In genomic region chrX:124023838-124024238, GRCh38 we compare ENCODE assay signal across 1 cellular context.
TF ChIP-seq lines count a peak whose summit lies in the region.

No MANE protein-coding gene starts in this region.

TF ChIP-seq in IMR-90, 13 proteins besides CTCF, POLR2A, EP300 and RAD21:
- TF ChIP-seq MAZ (IDR thresholded peaks at IDR 0.05; ENCODE audit: borderline replicate concordance, low read depth, low read length) (no peak), CHD1 (IDR thresholded peaks at IDR 0.05; ENCODE audit: low read depth, low read length) (no peak), RCOR1 (IDR thresholded peaks at IDR 0.05; ENCODE audit: insufficient replicate concordance, low read length) (no peak), MXI1 (IDR thresholded peaks at IDR 0.05; ENCODE audit: borderline replicate concordance, low read depth, low read length) (no peak), RFX5 (IDR thresholded peaks at IDR 0.05; ENCODE audit: low read depth, low read length) (no peak), CEBPB (IDR thresholded peaks at IDR 0.05; ENCODE audit: low read depth, low read length) (no peak), NFE2L2 (IDR thresholded peaks at IDR 0.05; ENCODE audit: low read depth, low read length) (no peak)
